15 cellular contexts compared by ENCODE assay signal in genomic region chr18:28161608-28162599, GRCh38. TPM values are rescaled to one million over a fixed set of nuclear protein-coding genes. Genes with fewer than 3 reads are reported as not detected.
DNase-seq lines count a peak whose midpoint lies in the region; ATAC-seq and TF ChIP-seq lines count a peak whose summit lies in the region.
"Had no signal": no experiment of that assay in that cellular context is flagged by ENCODE, and none has a peak within 500 bp of the region (broad histone marks: within the 10 kb centered on the region; RNA-seq: fewer than 3 reads in every experiment).

No MANE protein-coding gene starts in this region.

- H3K4me1 ChIP-seq in ACC112 (ENCODE audit: control insufficient read depth, insufficient read depth, low read length, unreplicated experiment) (peaks cover 38% of the 10 kb centered on the region), heart right ventricle (peaks cover 0 to 96% (median 33%) of the 10 kb centered on the region in 9 donors)

- WGBS in heart right ventricle, 2 donors = 48 to 56% methylated on average over 9 of the region's 9 CpGs

- ATAC-seq in heart right ventricle = peak in 7 of 8 donors; percentile 15 to 55 (median 36)
- no peak for ATAC-seq in HG02840 (IDR thresholded peaks at IDR 0.05; ENCODE audit: low FRiP score, unreplicated experiment)
- ATAC-seq: activated T-helper 17 cell treated with anti-CD3 and anti-CD28 coated beads, Interleukin-2, amount 50 U/mL, for 72 hours; left lobe of liver had no signal

- H3K36me3 ChIP-seq in ACC112 (ENCODE audit: insufficient read depth, low read length) = no peaks in the 10 kb centered on the region
- no peaks in the 10 kb centered on the region for H3K36me3 ChIP-seq in heart right ventricle
- H3K36me3 ChIP-seq: ovary had no signal

- TF ChIP-seq CTCF in HFFc6 (IDR thresholded peaks at IDR 0.05) = no peak
- no peak for TF ChIP-seq CTCF in heart right ventricle (IDR thresholded peaks at IDR 0.05)

- no peak overlapping the region for H3K4me3 Mint-ChIP-seq in HFFc6
- H3K4me3 Mint-ChIP-seq: activated T-helper 17 cell treated with anti-CD3 and anti-CD28 coated beads, Interleukin-2, amount 50 U/mL, for 72 hours; stimulated activated naive CD8-positive, alpha-beta T cell treated with anti-CD3 and anti-CD28 coated beads, Interleukin-15, Interleukin-2, amounts not matched to agents 100 ng/mL and 50 ng/mL, for 24 hours had no signal

- H3K36me3 Mint-ChIP-seq in HFFc6 (ENCODE audit: low read depth) = peaks cover 10% of the 10 kb centered on the region

- H3K9me3 ChIP-seq in heart right ventricle = no peaks in the 10 kb centered on the region
- H3K9me3 ChIP-seq: ovary had no signal

- no peaks in the 10 kb centered on the region for H3K9me3 Mint-ChIP-seq in HFFc6
- H3K9me3 Mint-ChIP-seq: stimulated activated naive CD8-positive, alpha-beta T cell treated with anti-CD3 and anti-CD28 coated beads, Interleukin-15, Interleukin-2, amounts not matched to agents 100 ng/mL and 50 ng/mL, for 24 hours had no signal

- H3K27me3 Mint-ChIP-seq in HFFc6 (ENCODE audit: insufficient read depth) = no peaks in the 10 kb centered on the region; the same call in 1 of the 2 replicates
- H3K27me3 Mint-ChIP-seq: activated T-helper 17 cell treated with anti-CD3 and anti-CD28 coated beads, Interleukin-2, amount 50 U/mL, for 72 hours; stimulated activated naive CD8-positive, alpha-beta T cell treated with anti-CD3 and anti-CD28 coated beads, Interleukin-15, Interleukin-2, amounts not matched to agents 100 ng/mL and 50 ng/mL, for 24 hours had no signal

- no peak overlapping the region for H2AFZ ChIP-seq in ACC112 (ENCODE audit: low read length, unreplicated experiment)

- peaks cover 83% of the 10 kb centered on the region for H3K4me1 Mint-ChIP-seq in HFFc6 (ENCODE audit: low read depth)
- H3K4me1 Mint-ChIP-seq: activated T-helper 17 cell treated with anti-CD3 and anti-CD28 coated beads, Interleukin-2, amount 50 U/mL, for 72 hours had no signal

- H3K27ac Mint-ChIP-seq in HFFc6 = peak overlapping the region; percentile 66
- H3K27ac Mint-ChIP-seq: activated T-helper 17 cell treated with anti-CD3 and anti-CD28 coated beads, Interleukin-2, amount 50 U/mL, for 72 hours; stimulated activated naive CD8-positive, alpha-beta T cell treated with anti-CD3 and anti-CD28 coated beads, Interleukin-15, Interleukin-2, amounts not matched to agents 100 ng/mL and 50 ng/mL, for 24 hours had no signal

- intact Hi-C loops in heart right ventricle (cut with DNase I) = loop anchor here in 2 of 10 donors (2.0 to 10.0 kb wide), 2 partner anchors 15 to 147 kb away; no protein-coding TSS in a partner anchor

- no peak overlapping the region for H3K4me3 ChIP-seq in ACC112 (ENCODE audit: low read depth, low read length)
- H3K4me3 ChIP-seq in heart right ventricle = no peak overlapping the region
- H3K4me3 ChIP-seq: ovary had no signal

- DNase-seq in HFFc6 (peak; percentile 52), amniotic epithelial cell (ENCODE audit: low read depth) (peak; percentile 54), heart right ventricle (no peak), OCI-M2 (lab: John Stamatoyannopoulos, UW; ENCODE audit: unreplicated experiment) (no peak), AML-193 (lab: John Stamatoyannopoulos, UW) (no peak), GOT3 (lab: John Stamatoyannopoulos, UW) (no peak)
- DNase-seq: Karpas-422, NCI-H524 treated with DMSO at 0.1 percent for 48 hours, ovary had no signal

- H3K27ac ChIP-seq in ACC112 (ENCODE audit: low read depth, low read length) (peak overlapping the region; percentile 39; the same call in 1 of the 2 replicates), heart right ventricle (peak overlapping the region in 7 of 10 donors; percentile 38 to 83 (median 70))
- H3K27ac ChIP-seq: ovary had no signal

- H3K27me3 ChIP-seq in ACC112 (ENCODE audit: insufficient read depth, low read length) = no peaks in the 10 kb centered on the region
- H3K27me3 ChIP-seq in heart right ventricle = no peaks in the 10 kb centered on the region
- H3K27me3 ChIP-seq: ovary had no signal

- H3K79me2 ChIP-seq in ACC112 (ENCODE audit: control insufficient read depth, insufficient read depth, low read length, unreplicated experiment) = peaks cover 82% of the 10 kb centered on the region

RNA-seq across cellular contexts. Expression of gene CDH2, which starts 15.0 kb away (rescaled TPM):
- total RNA-seq in HFFc6 (2021; fragmentation: NEBNext Ultra II Directional; extraction: Animal tissue kit (Norgen Biotek cat#: 25700)) = 100 to 1,000 TPM; 194 to 317 (median 206) TPM
- total RNA-seq in heart right ventricle = 100 to 1,000 TPM; 325 to 575 (median 518) TPM
- 100 to 1,000 TPM in 1 of 2 donors, 10 to 100 TPM in 1; 50.3 to 101 TPM for polyA plus RNA-seq in heart right ventricle
- total RNA-seq: OCI-LY7 had no signal

Comparison
In these comparisons a context has a peak if more than half of its experiments do, and no peak if none do; other contexts are left out.
1. DNase-seq: peak in HFFc6 (single experiment) and amniotic epithelial cell (single experiment); none in heart right ventricle (0 of 2), OCI-M2 (single experiment), AML-193 (0 of 2) and GOT3 (single experiment).